ENCODE assay signal across 1 cellular context in the genomic region with DNA sequence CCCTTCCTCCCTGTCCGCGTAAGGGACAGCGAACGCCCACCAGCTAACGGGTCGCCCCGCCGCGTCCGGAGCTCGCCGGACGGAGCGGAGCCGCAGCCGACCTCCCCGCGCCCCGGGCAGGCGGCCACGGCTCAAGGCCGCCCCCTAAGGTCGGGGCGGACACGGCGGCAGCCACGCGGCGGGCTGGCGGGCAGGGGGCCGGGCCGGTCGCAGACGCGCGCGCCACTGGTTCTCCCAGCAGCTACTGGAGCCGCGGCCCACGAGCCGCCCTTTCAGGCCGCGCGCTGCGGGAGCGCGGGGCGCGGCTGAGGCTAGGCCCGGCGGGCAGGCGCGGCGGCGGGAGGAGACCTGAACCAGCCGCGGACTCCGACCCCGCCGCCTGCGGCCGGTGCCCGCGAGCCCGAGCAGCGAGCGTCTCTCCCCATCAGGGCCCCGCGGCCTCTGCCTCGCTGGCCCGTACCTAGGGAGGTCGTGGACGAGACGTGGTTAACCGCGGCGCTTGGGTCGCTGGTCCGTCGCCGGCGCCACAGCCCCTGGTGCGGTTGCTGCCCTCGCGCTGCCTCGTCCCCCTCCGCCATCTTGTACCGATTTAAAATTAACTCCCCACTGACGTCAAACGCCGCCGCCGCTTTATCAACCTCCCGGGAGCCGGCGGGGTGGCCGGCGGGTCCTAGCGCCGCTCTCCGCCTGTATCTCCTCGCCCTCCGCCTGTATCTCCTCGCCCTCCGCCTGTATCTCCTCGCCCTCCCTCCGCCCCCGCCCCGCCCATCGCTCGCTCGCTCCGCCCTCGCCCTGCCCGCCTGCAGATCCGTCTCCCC.
A peak's percentile ranks its signal among the peaks of the same experiment; 100 is the strongest.
TF ChIP-seq lines count a peak whose summit lies in the region.

Gene ATL2 (minus strand): TSS at position 591 of the 818 bp plus-strand sequence. CDS start 13 bp downstream, at position 578.

TF ChIP-seq in HepG2, 621 proteins besides CTCF, POLR2A, EP300 and RAD21 (continued from another document and continues in another):
- TF ChIP-seq, protein P1, sequence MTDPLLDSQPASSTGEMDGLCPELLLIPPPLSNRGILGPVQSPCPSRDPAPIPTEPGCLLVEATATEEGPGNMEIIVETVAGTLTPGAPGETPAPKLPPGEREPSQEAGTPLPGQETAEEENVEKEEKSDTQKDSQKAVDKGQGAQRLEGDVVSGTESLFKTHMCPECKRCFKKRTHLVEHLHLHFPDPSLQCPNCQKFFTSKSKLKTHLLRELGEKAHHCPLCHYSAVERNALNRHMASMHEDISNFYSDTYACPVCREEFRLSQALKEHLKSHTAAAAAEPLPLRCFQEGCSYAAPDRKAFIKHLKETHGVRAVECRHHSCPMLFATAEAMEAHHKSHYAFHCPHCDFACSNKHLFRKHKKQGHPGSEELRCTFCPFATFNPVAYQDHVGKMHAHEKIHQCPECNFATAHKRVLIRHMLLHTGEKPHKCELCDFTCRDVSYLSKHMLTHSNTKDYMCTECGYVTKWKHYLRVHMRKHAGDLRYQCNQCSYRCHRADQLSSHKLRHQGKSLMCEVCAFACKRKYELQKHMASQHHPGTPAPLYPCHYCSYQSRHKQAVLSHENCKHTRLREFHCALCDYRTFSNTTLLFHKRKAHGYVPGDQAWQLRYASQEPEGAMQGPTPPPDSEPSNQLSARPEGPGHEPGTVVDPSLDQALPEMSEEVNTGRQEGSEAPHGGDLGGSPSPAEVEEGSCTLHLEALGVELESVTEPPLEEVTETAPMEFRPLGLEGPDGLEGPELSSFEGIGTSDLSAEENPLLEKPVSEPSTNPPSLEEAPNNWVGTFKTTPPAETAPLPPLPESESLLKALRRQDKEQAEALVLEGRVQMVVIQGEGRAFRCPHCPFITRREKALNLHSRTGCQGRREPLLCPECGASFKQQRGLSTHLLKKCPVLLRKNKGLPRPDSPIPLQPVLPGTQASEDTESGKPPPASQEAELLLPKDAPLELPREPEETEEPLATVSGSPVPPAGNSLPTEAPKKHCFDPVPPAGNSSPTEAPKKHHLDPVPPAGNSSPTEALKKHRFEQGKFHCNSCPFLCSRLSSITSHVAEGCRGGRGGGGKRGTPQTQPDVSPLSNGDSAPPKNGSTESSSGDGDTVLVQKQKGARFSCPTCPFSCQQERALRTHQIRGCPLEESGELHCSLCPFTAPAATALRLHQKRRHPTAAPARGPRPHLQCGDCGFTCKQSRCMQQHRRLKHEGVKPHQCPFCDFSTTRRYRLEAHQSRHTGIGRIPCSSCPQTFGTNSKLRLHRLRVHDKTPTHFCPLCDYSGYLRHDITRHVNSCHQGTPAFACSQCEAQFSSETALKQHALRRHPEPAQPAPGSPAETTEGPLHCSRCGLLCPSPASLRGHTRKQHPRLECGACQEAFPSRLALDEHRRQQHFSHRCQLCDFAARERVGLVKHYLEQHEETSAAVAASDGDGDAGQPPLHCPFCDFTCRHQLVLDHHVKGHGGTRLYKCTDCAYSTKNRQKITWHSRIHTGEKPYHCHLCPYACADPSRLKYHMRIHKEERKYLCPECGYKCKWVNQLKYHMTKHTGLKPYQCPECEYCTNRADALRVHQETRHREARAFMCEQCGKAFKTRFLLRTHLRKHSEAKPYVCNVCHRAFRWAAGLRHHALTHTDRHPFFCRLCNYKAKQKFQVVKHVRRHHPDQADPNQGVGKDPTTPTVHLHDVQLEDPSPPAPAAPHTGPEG (CRISPR knock-in tag; IDR thresholded peaks at IDR 0.05): no peak
- TF ChIP-seq GABPA (IDR thresholded peaks at IDR 0.05; ENCODE audit: low read depth, low read length): no peak
- no peak; the same call in 1 of the 2 replicates for TF ChIP-seq GABPA (CRISPR knock-in tag; IDR thresholded peaks at IDR 0.05; ENCODE audit: low read depth)
- TF ChIP-seq, protein P2, sequence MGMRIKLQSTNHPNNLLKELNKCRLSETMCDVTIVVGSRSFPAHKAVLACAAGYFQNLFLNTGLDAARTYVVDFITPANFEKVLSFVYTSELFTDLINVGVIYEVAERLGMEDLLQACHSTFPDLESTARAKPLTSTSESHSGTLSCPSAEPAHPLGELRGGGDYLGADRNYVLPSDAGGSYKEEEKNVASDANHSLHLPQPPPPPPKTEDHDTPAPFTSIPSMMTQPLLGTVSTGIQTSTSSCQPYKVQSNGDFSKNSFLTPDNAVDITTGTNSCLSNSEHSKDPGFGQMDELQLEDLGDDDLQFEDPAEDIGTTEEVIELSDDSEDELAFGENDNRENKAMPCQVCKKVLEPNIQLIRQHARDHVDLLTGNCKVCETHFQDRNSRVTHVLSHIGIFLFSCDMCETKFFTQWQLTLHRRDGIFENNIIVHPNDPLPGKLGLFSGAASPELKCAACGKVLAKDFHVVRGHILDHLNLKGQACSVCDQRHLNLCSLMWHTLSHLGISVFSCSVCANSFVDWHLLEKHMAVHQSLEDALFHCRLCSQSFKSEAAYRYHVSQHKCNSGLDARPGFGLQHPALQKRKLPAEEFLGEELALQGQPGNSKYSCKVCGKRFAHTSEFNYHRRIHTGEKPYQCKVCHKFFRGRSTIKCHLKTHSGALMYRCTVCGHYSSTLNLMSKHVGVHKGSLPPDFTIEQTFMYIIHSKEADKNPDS (CRISPR knock-in tag; IDR thresholded peaks at IDR 0.05): peak; percentile 49; the same call in 1 of the 2 replicates
- TF ChIP-seq MTF1 (CRISPR knock-in tag; IDR thresholded peaks at IDR 0.05): no peak
- peak; percentile 79; the same call in 1 of the 2 replicates for TF ChIP-seq ZNF138 (CRISPR knock-in tag; IDR thresholded peaks at IDR 0.05; ENCODE audit: low read depth)
- TF ChIP-seq MIER3 (CRISPR knock-in tag; IDR thresholded peaks at IDR 0.05; ENCODE audit: borderline replicate concordance): no peak; the same call in 1 of the 2 replicates
- TF ChIP-seq ZNF124 (CRISPR knock-in tag; IDR thresholded peaks at IDR 0.05): 0 out of 2 replicates have a peak, but pooled peaks have one; percentile 31
- TF ChIP-seq, protein P3, sequence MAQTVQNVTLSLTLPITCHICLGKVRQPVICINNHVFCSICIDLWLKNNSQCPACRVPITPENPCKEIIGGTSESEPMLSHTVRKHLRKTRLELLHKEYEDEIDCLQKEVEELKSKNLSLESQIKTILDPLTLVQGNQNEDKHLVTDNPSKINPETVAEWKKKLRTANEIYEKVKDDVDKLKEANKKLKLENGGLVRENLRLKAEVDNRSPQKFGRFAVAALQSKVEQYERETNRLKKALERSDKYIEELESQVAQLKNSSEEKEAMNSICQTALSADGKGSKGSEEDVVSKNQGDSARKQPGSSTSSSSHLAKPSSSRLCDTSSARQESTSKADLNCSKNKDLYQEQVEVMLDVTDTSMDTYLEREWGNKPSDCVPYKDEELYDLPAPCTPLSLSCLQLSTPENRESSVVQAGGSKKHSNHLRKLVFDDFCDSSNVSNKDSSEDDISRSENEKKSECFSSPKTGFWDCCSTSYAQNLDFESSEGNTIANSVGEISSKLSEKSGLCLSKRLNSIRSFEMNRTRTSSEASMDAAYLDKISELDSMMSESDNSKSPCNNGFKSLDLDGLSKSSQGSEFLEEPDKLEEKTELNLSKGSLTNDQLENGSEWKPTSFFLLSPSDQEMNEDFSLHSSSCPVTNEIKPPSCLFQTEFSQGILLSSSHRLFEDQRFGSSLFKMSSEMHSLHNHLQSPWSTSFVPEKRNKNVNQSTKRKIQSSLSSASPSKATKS (CRISPR knock-in tag; IDR thresholded peaks at IDR 0.05): no peak; the same call in 1 of the 2 replicates
- no peak; the same call in 1 of the 2 replicates for TF ChIP-seq ZNF318 (CRISPR knock-in tag; IDR thresholded peaks at IDR 0.05)
- TF ChIP-seq JDP2 (CRISPR knock-in tag; IDR thresholded peaks at IDR 0.05; ENCODE audit: borderline replicate concordance): no peak; the same call in 1 of the 2 replicates
- TF ChIP-seq FOXO4 (CRISPR knock-in tag; conservative IDR thresholded peaks at IDR 0.05): no peak
- TF ChIP-seq TCF7 (IDR thresholded peaks at IDR 0.05; ENCODE audit: low read depth): no peak; the same call in 1 of the 2 replicates
- TF ChIP-seq ZMYM3 (CRISPR knock-in tag; IDR thresholded peaks at IDR 0.05): peak; percentile 80; the same call in 1 of the 2 replicates
- TF ChIP-seq ZNF773 (CRISPR knock-in tag; IDR thresholded peaks at IDR 0.05; ENCODE audit: borderline replicate concordance): no peak
- TF ChIP-seq CREBL2 (CRISPR knock-in tag; IDR thresholded peaks at IDR 0.05; ENCODE audit: borderline replicate concordance): peak; percentile 90; the same call in 1 of the 2 replicates
- TF ChIP-seq MEIS1 (CRISPR knock-in tag; IDR thresholded peaks at IDR 0.05; ENCODE audit: borderline replicate concordance): no peak
- TF ChIP-seq, protein P4, sequence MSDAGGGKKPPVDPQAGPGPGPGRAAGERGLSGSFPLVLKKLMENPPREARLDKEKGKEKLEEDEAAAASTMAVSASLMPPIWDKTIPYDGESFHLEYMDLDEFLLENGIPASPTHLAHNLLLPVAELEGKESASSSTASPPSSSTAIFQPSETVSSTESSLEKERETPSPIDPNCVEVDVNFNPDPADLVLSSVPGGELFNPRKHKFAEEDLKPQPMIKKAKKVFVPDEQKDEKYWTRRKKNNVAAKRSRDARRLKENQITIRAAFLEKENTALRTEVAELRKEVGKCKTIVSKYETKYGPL (CRISPR knock-in tag; IDR thresholded peaks at IDR 0.05): no peak
- TF ChIP-seq, protein P5, sequence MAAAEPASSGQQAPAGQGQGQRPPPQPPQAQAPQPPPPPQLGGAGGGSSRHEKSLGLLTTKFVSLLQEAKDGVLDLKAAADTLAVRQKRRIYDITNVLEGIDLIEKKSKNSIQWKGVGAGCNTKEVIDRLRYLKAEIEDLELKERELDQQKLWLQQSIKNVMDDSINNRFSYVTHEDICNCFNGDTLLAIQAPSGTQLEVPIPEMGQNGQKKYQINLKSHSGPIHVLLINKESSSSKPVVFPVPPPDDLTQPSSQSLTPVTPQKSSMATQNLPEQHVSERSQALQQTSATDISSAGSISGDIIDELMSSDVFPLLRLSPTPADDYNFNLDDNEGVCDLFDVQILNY (CRISPR knock-in tag; conservative IDR thresholded peaks at IDR 0.05): peak; percentile 77; the same call in 1 of the 2 replicates
- 0 out of 2 replicates have a peak, but pooled peaks have one; percentile 54 for TF ChIP-seq HOXA9 (CRISPR knock-in tag; IDR thresholded peaks at IDR 0.05; ENCODE audit: borderline replicate concordance)
